In the genomic region with DNA sequence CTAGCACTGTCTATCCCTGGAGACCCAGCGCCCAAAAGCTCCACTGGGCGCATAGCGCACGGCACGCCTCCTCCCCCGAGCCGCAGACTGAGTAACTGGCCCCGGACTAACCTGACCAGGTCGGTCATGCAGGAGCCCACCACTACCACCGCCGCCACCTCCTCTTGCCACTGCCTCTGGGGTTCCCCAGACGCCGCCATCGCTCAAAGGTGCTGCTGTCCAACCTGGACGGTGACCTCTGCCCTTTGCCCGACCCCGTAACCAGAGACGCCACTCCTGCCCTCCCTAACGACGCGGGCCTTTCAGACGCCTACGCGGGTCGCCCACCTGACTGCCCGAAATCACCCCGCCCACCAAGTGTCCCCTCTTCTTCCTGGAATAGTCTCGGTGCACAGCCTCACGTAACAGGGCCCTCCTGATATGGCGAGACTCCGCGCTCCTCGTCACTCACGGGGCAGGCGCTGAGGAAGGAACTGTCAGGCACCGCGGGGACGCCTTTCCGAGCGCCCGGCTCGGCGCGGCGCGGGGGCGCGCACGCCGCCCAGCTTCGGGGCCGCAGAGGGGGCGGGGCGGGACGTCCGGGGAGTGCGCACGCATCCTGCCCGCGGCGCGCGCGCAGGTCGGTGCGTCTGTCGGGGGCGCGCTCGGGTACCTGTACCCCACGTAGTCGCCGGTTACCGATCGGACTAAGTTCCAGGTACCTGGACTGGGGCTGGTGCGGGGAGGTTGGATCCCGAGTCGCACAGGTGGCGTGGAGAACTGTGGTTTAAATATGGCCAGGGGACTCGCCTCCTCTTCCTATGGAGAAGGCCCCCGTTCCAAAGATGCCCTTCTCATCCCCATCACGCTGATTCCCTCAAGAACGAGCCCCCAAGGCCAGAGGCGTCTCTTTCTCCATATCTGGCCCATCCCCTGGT, we compare ENCODE assay signal across 8 cellular contexts. TPM values are rescaled to one million over a fixed set of nuclear protein-coding genes. Genes with fewer than 3 reads are reported as not detected.
A peak's percentile ranks its signal among the peaks of the same experiment; 100 is the strongest.
DNase-seq lines count a peak whose midpoint lies in the region; ATAC-seq lines count a peak whose summit lies in the region.

A gene (plus strand): TSS at position 584 of the 917 bp plus-strand sequence. CDS start 3,828 bp downstream, outside the sequence.
A gene (minus strand): TSS at position 242 of the 917 bp plus-strand sequence. CDS start 42 bp downstream, at position 200.

- H3K27me3 ChIP-seq in CD8-positive, alpha-beta memory T cell (ENCODE audit: insufficient read depth, low read length, poor library complexity, severe bottlenecking): no peaks in the 10 kb centered on the region
- H3K27me3 ChIP-seq in effector memory CD4-positive, alpha-beta T cell (replicated peaks; ENCODE audit: control insufficient read depth, insufficient read depth, low read length, poor library complexity, severe bottlenecking): no peaks in the 10 kb centered on the region
- H3K27me3 ChIP-seq in mesenchymal stem cell (ENCODE audit: control insufficient read depth in 1 of 2, insufficient read depth in 1 of 2, low read length in 2 of 2): no peaks in the 10 kb centered on the region

- peaks cover 0 to 4% (median 2%) of the 10 kb centered on the region in 5 donors for H3K9me3 Mint-ChIP-seq in CD8-positive, alpha-beta memory T cell

- H2AFZ ChIP-seq in mesenchymal stem cell (ENCODE audit: low read depth, low read length): peak within 1 kb of the TSS; percentile 91

- H3K9me3 ChIP-seq in CD8-positive, alpha-beta memory T cell (ENCODE audit: low read length): no peaks in the 10 kb centered on the region
- H3K9me3 ChIP-seq in effector memory CD4-positive, alpha-beta T cell (ENCODE audit: control insufficient read depth, low read length): no peaks in the 10 kb centered on the region
- no peaks in the 10 kb centered on the region for H3K9me3 ChIP-seq in mesenchymal stem cell (ENCODE audit: control insufficient read depth, low read length)

- under 1% methylated on average over 56 of the region's 84 CpGs for WGBS in mesenchymal stem cell

- peak within 1 kb of the TSS; percentile 96 for H3K9ac ChIP-seq in mesenchymal stem cell (ENCODE audit: low read length)

- H3K23ac ChIP-seq in mesenchymal stem cell (ENCODE audit: low read length in 2 of 2): peak within 1 kb of the TSS in 1 of 2 experiments; percentile 40

- peaks cover 38% of the 10 kb centered on the region for H3K4me1 ChIP-seq in CD8-positive, alpha-beta memory T cell (ENCODE audit: insufficient read depth, low read length)
- peaks cover 19% of the 10 kb centered on the region for H3K4me1 ChIP-seq in effector memory CD4-positive, alpha-beta T cell (ENCODE audit: control insufficient read depth, insufficient read depth, low read length, poor library complexity, severe bottlenecking)
- H3K4me1 ChIP-seq in mesenchymal stem cell (ENCODE audit: control insufficient read depth, insufficient read depth, low read depth, low read length): peaks cover 5% of the 10 kb centered on the region

- H3K4me3 Mint-ChIP-seq in CD8-positive, alpha-beta memory T cell: peak within 1 kb of the TSS; percentile 93 to 99 (median 98)

- CTCF ChIA-PET in CD8-positive, alpha-beta memory T cell (lab: Charles Lee): no interaction called here

- H3K27me3 Mint-ChIP-seq in CD8-positive, alpha-beta memory T cell: peaks cover 4 to 13% of the 10 kb centered on the region in 2 donors

- POLR2A ChIA-PET in CD8-positive, alpha-beta memory T cell (lab: Charles Lee): interaction anchor here (0.5 to 1.6 kb wide), 3 partner anchors 30 to 518 kb away, joined by 3 to 7 read pairs (median 3); no protein-coding TSS in a partner anchor

- H2BK12ac ChIP-seq in mesenchymal stem cell (ENCODE audit: low read length in 2 of 2): peak within 1 kb of the TSS in 1 of 2 experiments; percentile 73

- H2BK15ac ChIP-seq in mesenchymal stem cell (ENCODE audit: low read depth, poor library complexity, severe bottlenecking): no peak within 1 kb of the TSS

- ATAC-seq in GM21360 (IDR thresholded peaks at IDR 0.05; ENCODE audit: unreplicated experiment): peak; percentile 63

- H2BK120ac ChIP-seq in mesenchymal stem cell (ENCODE audit: low read depth, low read length): peak within 1 kb of the TSS; percentile 11

- H3K4me1 Mint-ChIP-seq in CD8-positive, alpha-beta memory T cell: peaks cover 46 to 69% (median 56%) of the 10 kb centered on the region in 3 donors

- H2BK5ac ChIP-seq in mesenchymal stem cell (ENCODE audit: low read depth, low read length, poor library complexity, severe bottlenecking): peak within 1 kb of the TSS; percentile 80

- peak within 1 kb of the TSS; percentile 100 for H3K27ac Mint-ChIP-seq in CD8-positive, alpha-beta memory T cell

- peak within 1 kb of the TSS; percentile 46 to 97 for H3K18ac ChIP-seq in mesenchymal stem cell (ENCODE audit: low read depth in 1 of 2, low read length in 2 of 2)

- H4K8ac ChIP-seq in mesenchymal stem cell (ENCODE audit: low read length): peak within 1 kb of the TSS; percentile 86

- peak within 1 kb of the TSS; percentile 74 for H2AK5ac ChIP-seq in mesenchymal stem cell (ENCODE audit: low read length, severe bottlenecking)

- peak within 1 kb of the TSS; percentile 44 for H4K91ac ChIP-seq in mesenchymal stem cell (ENCODE audit: low read length)

- peak within 1 kb of the TSS; percentile 99 for H3K4me3 ChIP-seq in CD8-positive, alpha-beta memory T cell (ENCODE audit: low read length)
- H3K4me3 ChIP-seq in effector memory CD4-positive, alpha-beta T cell (ENCODE audit: insufficient read depth, low read depth, low read length, poor library complexity, severe bottlenecking): peak within 1 kb of the TSS; percentile 61
- H3K4me3 ChIP-seq in mesenchymal stem cell (ENCODE audit: insufficient read depth in 1 of 2, low read depth in 1 of 2, low read length in 2 of 2): peak within 1 kb of the TSS; percentile 80 to 97

- H3K4ac ChIP-seq in mesenchymal stem cell (ENCODE audit: low read depth in 1 of 2, low read length in 2 of 2): peak within 1 kb of the TSS; percentile 19 to 54

- peaks cover 9% of the 10 kb centered on the region for H3K79me1 ChIP-seq in mesenchymal stem cell (replicated peaks; ENCODE audit: low read length, poor library complexity, severe bottlenecking)

- H3K4me2 ChIP-seq in mesenchymal stem cell (ENCODE audit: low read length, poor library complexity, severe bottlenecking): peak within 1 kb of the TSS; percentile 72

- peaks cover 3 to 30% (median 15%) of the 10 kb centered on the region in 3 donors for H3K36me3 Mint-ChIP-seq in CD8-positive, alpha-beta memory T cell

- peak within 1 kb of the TSS; percentile 100 for H3K27ac ChIP-seq in CD8-positive, alpha-beta memory T cell (ENCODE audit: low read depth, low read length)
- H3K27ac ChIP-seq in effector memory CD4-positive, alpha-beta T cell (ENCODE audit: insufficient read depth, low read length, poor library complexity, severe bottlenecking): peak within 1 kb of the TSS; percentile 98
- peak within 1 kb of the TSS; percentile 86 for H3K27ac ChIP-seq in mesenchymal stem cell (ENCODE audit: low read length, poor library complexity, severe bottlenecking)

- peak; percentile 85 to 94 (median 92) for DNase-seq in CD8-positive, alpha-beta memory T cell
- DNase-seq in HS-5 (ENCODE audit: low read depth) (peak; percentile 61), mesenchymal stem cell (peak; percentile 84)
- DNase-seq in NK-92 treated with Interleukin-12 subunit alpha and Interleukin-12 subunit beta, amount 100 ng/mL, for 24 hours (lab: John Stamatoyannopoulos, UW): peak; percentile 94
- DNase-seq in activated CD8-positive, alpha-beta memory T cell treated with anti-CD3 and anti-CD28 coated beads for 4 hours (ENCODE audit: low read depth in 2 of 2): peak; percentile 76 to 79
- DNase-seq in effector memory CD4-positive, alpha-beta T cell: peak; percentile 82 to 85 (median 85)
- DNase-seq in stimulated activated CD8-positive, alpha-beta memory T cell treated with anti-CD3 and anti-CD28 coated beads, Interleukin-12 subunit alpha, Interleukin-12 subunit beta, amount 100 ng/mL, for 4 hours (ENCODE audit: low read depth): peak; percentile 88

- H3K36me3 ChIP-seq in CD8-positive, alpha-beta memory T cell (ENCODE audit: insufficient read depth, low read length): no peaks in the 10 kb centered on the region
- peaks cover 2% of the 10 kb centered on the region for H3K36me3 ChIP-seq in effector memory CD4-positive, alpha-beta T cell (ENCODE audit: control insufficient read depth, insufficient read depth, low read length)
- H3K36me3 ChIP-seq in mesenchymal stem cell (ENCODE audit: control insufficient read depth in 1 of 2, insufficient read depth in 2 of 2, low read depth in 1 of 2, low read length in 2 of 2): peaks cover 0 to 12% of the 10 kb centered on the region in 2 experiments

- H3K14ac ChIP-seq in mesenchymal stem cell (ENCODE audit: low read length in 2 of 2): peak within 1 kb of the TSS in 1 of 2 experiments; percentile 96

RNA-seq across cellular contexts. Expression of the first gene that starts in this region (rescaled TPM):
- total RNA-seq in CD8-positive, alpha-beta memory T cell: 10 to 100 TPM; 59.4 to 65.6 TPM
- 66.7 TPM for polyA plus RNA-seq in CD8-positive, alpha-beta memory T cell
- 34.4 TPM for polyA plus RNA-seq in mesenchymal stem cell (2013, experiment 1 of 2)
- polyA plus RNA-seq in mesenchymal stem cell (2013, experiment 2 of 2): 34.0 TPM

RNA-seq across cellular contexts. Expression of the second gene that starts in this region (rescaled TPM):
- total RNA-seq in CD8-positive, alpha-beta memory T cell: 1 to 10 TPM; 2.1 to 2.9 TPM
- polyA plus RNA-seq in CD8-positive, alpha-beta memory T cell: 4.7 TPM
- polyA plus RNA-seq in mesenchymal stem cell (2013, experiment 1 of 2): 0.72 TPM
- 0.67 TPM for polyA plus RNA-seq in mesenchymal stem cell (2013, experiment 2 of 2)

Comparison
In these comparisons a context has a peak if more than half of its experiments do, and no peak if none do; other contexts are left out.
1. Peak in every context shown above with its lines: DNase-seq, ATAC-seq, H3K4me3 ChIP-seq and H3K27ac ChIP-seq.